In the genomic region with DNA sequence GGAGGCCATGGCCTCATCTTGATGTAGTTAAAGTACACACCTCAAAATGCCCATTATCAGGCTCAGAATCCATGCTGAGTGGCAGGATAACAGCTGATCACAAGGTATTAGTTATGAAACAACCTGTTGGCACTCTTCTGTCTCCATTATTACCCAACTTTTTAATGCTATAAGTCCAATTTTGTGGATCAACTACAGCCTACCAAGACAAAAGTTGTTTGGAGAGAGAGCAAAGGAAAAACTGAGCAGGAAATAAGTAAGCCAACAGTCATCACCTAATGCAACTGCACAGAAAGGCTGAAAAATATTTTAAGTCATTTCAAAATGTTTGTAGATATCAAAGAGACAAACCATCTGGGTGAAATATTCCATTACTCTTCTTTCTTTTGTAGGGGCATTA, we compare ENCODE assay signal across 34 cellular contexts. TPM values are rescaled to one million over a fixed set of nuclear protein-coding genes. Genes with fewer than 3 reads are reported as not detected.
DNase-seq lines count a peak whose midpoint lies in the region; ATAC-seq, FAIRE-seq and TF ChIP-seq lines count a peak whose summit lies in the region.
"Had no signal": no experiment of that assay in that cellular context is flagged by ENCODE, and none has a peak within 500 bp of the region (broad histone marks: within the 10 kb centered on the region; RNA-seq: fewer than 3 reads in every experiment).

No MANE protein-coding gene starts in this region.

- intact Hi-C loops in GM12878 (cut with micrococcal nuclease; ENCODE audit: unreplicated experiment), result no loop called here
- intact Hi-C loops in uterus (cut with DNase I; ENCODE audit: low total_unique reads), result no loop called here

- POLR2A ChIA-PET in GM12878 (lab: Charles Lee), result no interaction called here

- FAIRE-seq in GM12878 (lab: Jason Lieb, UNC), result peak; percentile 18
- FAIRE-seq: G401.6, HepG2 had no signal

- in situ Hi-C loops in GM12878 (cut with MboI), result no loop called here

- peak overlapping the region; percentile 31; the same call in 1 of the 2 replicates for H3K27ac Mint-ChIP-seq in HFFc6
- H3K27ac Mint-ChIP-seq: activated CD4-positive, alpha-beta T cell treated with anti-CD3 and anti-CD28 coated beads, Interleukin-2, amount 10 ng/mL, durations not matched to agents 24 days and 14 days; activated naive CD8-positive, alpha-beta T cell treated with anti-CD3 and anti-CD28 coated beads, Interleukin-2, amount 10 ng/mL, durations not matched to agents 7 days and 5 days; activated T-cell treated with anti-CD3 and anti-CD28 coated beads, Interleukin-2, amount 50 U/mL, for 24 hours; B cell; CD8-positive, alpha-beta T cell had no signal

- TF ChIP-seq RAD21 in GM12878 (IDR thresholded peaks at IDR 0.05; ENCODE audit: insufficient read depth, low read depth, low read length), result no peak

- RAD21 ChIA-PET in GM12878 (lab: Charles Lee; ENCODE audit: unreplicated experiment), result interaction anchor here (1.0 kb wide), 1 partner anchor 759 kb away, joined by 3 read pairs; no protein-coding TSS in a partner anchor

- H3K79me2 ChIP-seq in ACC112 (ENCODE audit: control insufficient read depth, insufficient read depth, low read length, unreplicated experiment) (no peaks in the 10 kb centered on the region), GM12878 (ENCODE audit: control insufficient read depth, insufficient read depth, low read length) (no peaks in the 10 kb centered on the region)

- BruUV-seq in GM12878 (replicated peaks; lab: Mats Ljungman, UMichigan), result no TSS peak

- H3K36me3 ChIP-seq in ACC112 (ENCODE audit: insufficient read depth, low read length), result no peaks in the 10 kb centered on the region
- H3K36me3 ChIP-seq in GM12878 (ENCODE audit: control insufficient read depth in 2 of 2, insufficient read depth in 2 of 2, low read length in 1 of 2), result no peaks in the 10 kb centered on the region
- no peaks in the 10 kb centered on the region for H3K36me3 ChIP-seq in uterus
- H3K36me3 ChIP-seq: gastrocnemius medialis, neutrophil, sigmoid colon had no signal

- no peak overlapping the region for H3K9ac ChIP-seq in GM12878 (ENCODE audit: control insufficient read depth, insufficient read depth, low read length)

- peaks cover 25% of the 10 kb centered on the region for H3K4me1 Mint-ChIP-seq in HFFc6 (ENCODE audit: low read depth)
- H3K4me1 Mint-ChIP-seq: activated naive CD8-positive, alpha-beta T cell treated with anti-CD3 and anti-CD28 coated beads, Interleukin-2, amount 10 ng/mL, durations not matched to agents 7 days and 5 days; B cell had no signal

- TF ChIP-seq EP300 in GM12878 (IDR thresholded peaks at IDR 0.05; ENCODE audit: borderline replicate concordance in 1 of 2, control insufficient read depth in 1 of 2, low read depth in 2 of 2, low read length in 2 of 2), result no peak

- H3K4me2 ChIP-seq in GM12878 (ENCODE audit: control insufficient read depth, insufficient read depth), result no peak overlapping the region

- TF ChIP-seq POLR2A in GM12878 (IDR thresholded peaks at IDR 0.05; ENCODE audit: low read depth, low read length) (no peak), uterus (IDR thresholded peaks at IDR 0.05) (no peak)

- DNase-seq in HFFc6, result peak; percentile 24
- no peak for DNase-seq in GM12878 (ENCODE audit: low read depth, low spot score)
- DNase-seq in fibroblast of villous mesenchyme (ENCODE audit: low read depth), result peak; percentile 17
- no peak for DNase-seq in AML-193 (lab: John Stamatoyannopoulos, UW)
- DNase-seq in NCI-H1092 treated with DMSO at 0.1 percent for 48 hours (lab: John Stamatoyannopoulos, UW), result no peak
- DNase-seq in NCI-H1105 treated with DMSO at 0.1 percent for 48 hours (lab: John Stamatoyannopoulos, UW), result no peak
- no peak for DNase-seq in uterus
- DNase-seq: 8988T; activated gamma-delta T cell; activated naive CD8-positive, alpha-beta T cell treated with anti-CD3 and anti-CD28 coated beads, Interleukin-2, amount 10 ng/mL, durations not matched to agents 7 days and 5 days; activated T-cell treated with anti-CD3 and anti-CD28 coated beads, Interleukin-2, amount 50 U/mL, for 24 hours; CD8-positive, alpha-beta T cell; DMS 273 treated with DMSO at 0.1 percent for 48 hours; gastrocnemius medialis; hippocampal formation; Kasumi-1; naive B cell; NCI-H1048; NCI-H187 treated with DMSO at 0.1 percent for 48 hours; NCI-H526; NK-92 treated with Interleukin-12 subunit alpha and Interleukin-12 subunit beta, amount 100 ng/mL, for 24 hours; PC-3; psoas muscle; SHP77; sigmoid colon; stimulated activated naive CD4-positive, alpha-beta T cell treated with Interleukin-2 at 50 U/mL for 16 hours; SW 1271; T1000 had no signal

- H3K27me3 ChIP-seq in ACC112 (ENCODE audit: insufficient read depth, low read length) (no peaks in the 10 kb centered on the region), GM12878 (replicated peaks in 1 of 2; ENCODE audit: control insufficient read depth in 2 of 2, insufficient read depth in 2 of 2, low read length in 1 of 2) (no peaks in the 10 kb centered on the region), uterus (no peaks in the 10 kb centered on the region)
- H3K27me3 ChIP-seq: gastrocnemius medialis, neutrophil, sigmoid colon had no signal

- no peak for TF ChIP-seq CTCF in HFFc6 (IDR thresholded peaks at IDR 0.05)
- TF ChIP-seq CTCF in GM12878 (IDR thresholded peaks at IDR 0.05 in 2 of 3, conservative IDR thresholded peaks at IDR 0.05 in 1 of 3; ENCODE audit: control insufficient read depth in 2 of 3, extremely low read depth in 1 of 3, insufficient read depth in 1 of 3, low read depth in 3 of 3, low read length in 3 of 3), result no peak
- TF ChIP-seq CTCF in fibroblast of villous mesenchyme (IDR thresholded peaks at IDR 0.05; ENCODE audit: insufficient read depth, low read depth, low read length), result no peak
- no peak for TF ChIP-seq CTCF in uterus (IDR thresholded peaks at IDR 0.05)

- H3K4me3 ChIP-seq in ACC112 (ENCODE audit: low read depth, low read length) (peak overlapping the region; percentile 1; the same call in 1 of the 2 replicates), GM12878 (no peak overlapping the region), fibroblast of villous mesenchyme (ENCODE audit: low read depth, low read length) (no peak overlapping the region), uterus (no peak overlapping the region)
- H3K4me3 ChIP-seq: gastrocnemius medialis, psoas muscle, sigmoid colon had no signal

- no peaks in the 10 kb centered on the region; the same call in 1 of the 2 replicates for H3K27me3 Mint-ChIP-seq in HFFc6 (ENCODE audit: insufficient read depth)
- H3K27me3 Mint-ChIP-seq: activated CD4-positive, alpha-beta T cell treated with anti-CD3 and anti-CD28 coated beads, Interleukin-2, amount 10 ng/mL, durations not matched to agents 24 days and 14 days; activated naive CD8-positive, alpha-beta T cell treated with anti-CD3 and anti-CD28 coated beads, Interleukin-2, amount 10 ng/mL, durations not matched to agents 7 days and 5 days; activated T-cell treated with anti-CD3 and anti-CD28 coated beads, Interleukin-2, amount 50 U/mL, for 24 hours; B cell; naive B cell had no signal

- CTCF ChIA-PET in GM12878 (lab: Yijun Ruan, JAX), result interaction anchor here (0.7 kb wide), 1 partner anchor 761 kb away, joined by 3 read pairs; no protein-coding TSS in a partner anchor

- H3K36me3 Mint-ChIP-seq in HFFc6 (ENCODE audit: low read depth), result peaks cover 6% of the 10 kb centered on the region

- no peaks in the 10 kb centered on the region for H3K9me3 Mint-ChIP-seq in HFFc6
- H3K9me3 Mint-ChIP-seq: activated CD4-positive, alpha-beta T cell treated with anti-CD3 and anti-CD28 coated beads, Interleukin-2, amount 10 ng/mL, durations not matched to agents 24 days and 14 days; activated naive CD8-positive, alpha-beta T cell treated with anti-CD3 and anti-CD28 coated beads, Interleukin-2, amount 10 ng/mL, durations not matched to agents 7 days and 5 days; activated T-cell treated with anti-CD3 and anti-CD28 coated beads, Interleukin-2, amount 50 U/mL, for 24 hours; CD8-positive, alpha-beta T cell; naive B cell had no signal

- H3K4me3 Mint-ChIP-seq in HFFc6, result peak overlapping the region; percentile 35; the same call in 1 of the 2 replicates
- H3K4me3 Mint-ChIP-seq: activated CD4-positive, alpha-beta T cell treated with anti-CD3 and anti-CD28 coated beads, Interleukin-2, amount 10 ng/mL, durations not matched to agents 24 days and 14 days; activated naive CD8-positive, alpha-beta T cell treated with anti-CD3 and anti-CD28 coated beads, Interleukin-2, amount 10 ng/mL, durations not matched to agents 7 days and 5 days; activated T-cell treated with anti-CD3 and anti-CD28 coated beads, Interleukin-2, amount 50 U/mL, for 24 hours; B cell; CD8-positive, alpha-beta T cell; naive B cell had no signal

- SMC1A ChIA-PET in GM12878 (lab: Charles Lee; ENCODE audit: uncharacterized antibody, unreplicated experiment), result interaction anchor here (1.3 kb wide), 2 partner anchors 10 to 16 kb away, joined by 4 read pairs; no protein-coding TSS in a partner anchor

- H3K27ac ChIP-seq in ACC112 (ENCODE audit: low read depth, low read length) (peak overlapping the region; percentile 65), GM12878 (ENCODE audit: control insufficient read depth, insufficient read depth) (no peak overlapping the region), uterus (no peak overlapping the region)
- H3K27ac ChIP-seq: gastrocnemius medialis, neutrophil, psoas muscle, sigmoid colon had no signal

- H3K9me3 ChIP-seq in GM12878 (replicated peaks; ENCODE audit: control insufficient read depth, insufficient read depth, low read length), result no peaks in the 10 kb centered on the region
- H3K9me3 ChIP-seq in uterus, result no peaks in the 10 kb centered on the region
- H3K9me3 ChIP-seq: gastrocnemius medialis, neutrophil, psoas muscle, sigmoid colon had no signal

- no peak for ATAC-seq in GM12878
- ATAC-seq: CD8-positive, alpha-beta T cell; gastrocnemius medialis; HepG2; PC-3; psoas muscle had no signal

- H4K20me1 ChIP-seq in GM12878 (ENCODE audit: control insufficient read depth, insufficient read depth), result no peaks in the 10 kb centered on the region

- H3K4me1 ChIP-seq in ACC112 (ENCODE audit: control insufficient read depth, insufficient read depth, low read length, unreplicated experiment) (peaks cover 32% of the 10 kb centered on the region), GM12878 (ENCODE audit: control insufficient read depth, insufficient read depth, low read length) (no peaks in the 10 kb centered on the region), uterus (no peaks in the 10 kb centered on the region)
- H3K4me1 ChIP-seq: gastrocnemius medialis, psoas muscle, sigmoid colon had no signal

- H2AFZ ChIP-seq in ACC112 (ENCODE audit: low read length, unreplicated experiment) (no peak overlapping the region), GM12878 (ENCODE audit: control insufficient read depth, low read depth, low read length) (no peak overlapping the region)

RNA-seq across cellular contexts. Expression of a gene that starts 41.6 kb away (rescaled TPM):
- total RNA-seq in HFFc6 (2021; fragmentation: NEBNext Ultra II Directional; extraction: Animal tissue kit (Norgen Biotek cat#: 25700)), result 10 to 100 TPM in 1 of 6 experiments, 1 to 10 TPM in 5; 7.3 to 10.3 (median 9.5) TPM
- 3.5 and 3.7 TPM in 2 replicates for total RNA-seq in GM12878 (2013; cell fraction: nucleolus; rRNA removed)
- total RNA-seq in GM12878 (2014; rRNA removed), result 5.7 and 6.6 TPM in 2 replicates
- total RNA-seq in GM12878 (2014; rRNA removed; fragmentation: Illumina TruSeq; extraction: Trizol), result 6.1 and 6.3 TPM in 2 replicates
- total RNA-seq in GM12878 (2021), result 8.1 and 9.4 TPM in 2 replicates
- 2.8 TPM for polyA plus RNA-seq in GM12878 (2011; ENCODE audit: low read depth)
- 9.9 and 12.1 TPM in 2 replicates for polyA plus RNA-seq in GM12878 (2011; rRNA removed)
- polyA plus RNA-seq in GM12878 (2011; cell fraction: cytosol; rRNA removed), result 3.3 and 3.6 TPM in 2 replicates
- 2.3 and 3.3 TPM in 2 replicates for polyA plus RNA-seq in GM12878 (2011; cell fraction: nucleus; rRNA removed)
- polyA plus RNA-seq in GM12878 (2012), result 5.3 and 6.1 TPM in 2 replicates
- 5.0 and 5.4 TPM in 2 replicates for polyA plus RNA-seq in GM12878 (2014; fragmentation: Illumina TruSeq; extraction: Trizol)
- polyA plus RNA-seq in GM12878 (2014; fragmentation: Nextera tagmentation; extraction: Ambion mirVana), result 1 to 10 TPM; 3.9 to 9.6 TPM
- 5.7 and 6.9 TPM in 2 replicates for polyA plus RNA-seq in GM12878 (2014; rRNA removed)
- polyA plus RNA-seq in GM12878 (2016; fragmentation: Nextera tagmentation; extraction: Ambion mirVana), result 10 to 100 TPM; 19.3 to 20.3 TPM
- 2.5 and 4.2 TPM in 2 replicates for polyA minus RNA-seq in GM12878 (2011; rRNA and poly(A)+ RNA removed)
- polyA minus RNA-seq in GM12878 (2011; cell fraction: cytosol; rRNA and poly(A)+ RNA removed), result 1.5 and 2.4 TPM in 2 replicates
- 0.73 and 2.5 TPM in 2 replicates for polyA minus RNA-seq in GM12878 (2011; cell fraction: nucleus; rRNA and poly(A)+ RNA removed)
- total RNA-seq in fibroblast of villous mesenchyme, result 7.1 and 8.2 TPM in 2 replicates
- total RNA-seq in uterus, result 10 to 100 TPM in 3 of 4 donors, under 1 TPM in 1; 0.77 to 26.5 (median 15.4) TPM

Comparison
In these comparisons a context has a peak if more than half of its experiments do, and no peak if none do; other contexts are left out.
1. DNase-seq: peak in HFFc6 (single experiment) and fibroblast of villous mesenchyme (single experiment); none in GM12878 (single experiment), AML-193 (0 of 2), NCI-H1092 treated with DMSO at 0.1 percent for 48 hours (single experiment), NCI-H1105 treated with DMSO at 0.1 percent for 48 hours (single experiment) and uterus (0 of 2).